17 cellular contexts compared by ENCODE assay signal in the genomic region with DNA sequence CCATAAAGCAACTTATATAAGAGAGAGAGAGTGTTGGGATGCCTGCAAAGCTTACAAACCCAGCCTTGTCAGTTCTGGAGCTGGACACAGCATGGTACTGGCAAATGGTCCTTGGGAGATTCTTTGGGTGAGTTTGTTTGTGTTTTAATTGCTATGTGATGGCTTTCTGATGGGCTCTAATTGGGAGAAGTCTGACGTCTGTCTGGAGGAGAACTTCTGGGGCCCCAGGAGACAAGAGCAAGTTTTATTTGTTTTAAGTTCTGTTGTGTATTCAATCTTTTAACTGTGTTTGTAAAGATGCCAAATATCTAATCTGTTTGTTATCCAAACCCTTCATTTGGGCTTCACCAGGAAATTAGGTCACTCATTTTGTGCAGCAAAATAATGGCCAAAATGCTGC. TPM values are rescaled to one million over a fixed set of nuclear protein-coding genes. Genes with fewer than 3 reads are reported as not detected.
DNase-seq lines count a peak whose midpoint lies in the region; ATAC-seq and TF ChIP-seq lines count a peak whose summit lies in the region.
"Had no signal": no experiment of that assay in that cellular context is flagged by ENCODE, and none has a peak within 500 bp of the region (broad histone marks: within the 10 kb centered on the region; RNA-seq: fewer than 3 reads in every experiment).

No MANE protein-coding gene starts in this region.

- intact Hi-C loops in lower lobe of right lung (cut with DNase I), result loop anchor here (10.0 kb wide), 1 partner anchor 87 kb away; no protein-coding TSS in a partner anchor
- intact Hi-C loops in naive thymus-derived CD4-positive, alpha-beta T cell (cut with micrococcal nuclease), result no loop called here

- H3K4me3 ChIP-seq in AG09309 (ENCODE audit: control insufficient read depth, low read depth, low read length) (no peak overlapping the region), endodermal cell (ENCODE audit: low read length) (peak overlapping the region; percentile 5), lower lobe of right lung (no peak overlapping the region)
- H3K4me3 ChIP-seq in naive thymus-derived CD4-positive, alpha-beta T cell (ENCODE audit: low read length), result no peak overlapping the region
- H3K4me3 ChIP-seq: pancreas, thyroid gland had no signal

- H3K27ac Mint-ChIP-seq in HFFc6 (peak overlapping the region; percentile 84), endodermal cell (no peak overlapping the region)
- H3K27ac Mint-ChIP-seq in naive thymus-derived CD4-positive, alpha-beta T cell, result peak overlapping the region in 1 of 9 donors; percentile 8
- H3K27ac Mint-ChIP-seq: activated CD4-positive, alpha-beta T cell treated with anti-CD3 and anti-CD28 coated beads for 36 hours; activated naive CD4-positive, alpha-beta T cell treated with anti-CD3 and anti-CD28 coated beads, Interleukin-2, amount 50 U/mL, for 72 hours; CD4-positive, CD25-positive, alpha-beta regulatory T cell; T-helper 2 cell treated with Interferon-gamma antibody and Interleukin-4, amounts not matched to agents 5 μg/mL and 100 μg/mL, for 36 hours had no signal

- no peaks in the 10 kb centered on the region for H3K9me3 Mint-ChIP-seq in HFFc6
- H3K9me3 Mint-ChIP-seq in endodermal cell, result no peaks in the 10 kb centered on the region
- H3K9me3 Mint-ChIP-seq in naive thymus-derived CD4-positive, alpha-beta T cell, result no peaks in the 10 kb centered on the region
- H3K9me3 Mint-ChIP-seq: activated naive CD4-positive, alpha-beta T cell treated with anti-CD3 and anti-CD28 coated beads, Interleukin-2, amount 50 U/mL, for 72 hours; T-helper 2 cell treated with Interferon-gamma antibody and Interleukin-4, amounts not matched to agents 5 μg/mL and 100 μg/mL, for 36 hours had no signal

- H3K9me3 ChIP-seq in endodermal cell (ENCODE audit: control insufficient read depth, low read length), result no peaks in the 10 kb centered on the region
- no peaks in the 10 kb centered on the region for H3K9me3 ChIP-seq in lower lobe of right lung
- no peaks in the 10 kb centered on the region for H3K9me3 ChIP-seq in naive thymus-derived CD4-positive, alpha-beta T cell (ENCODE audit: control insufficient read depth in 2 of 3, low read length in 3 of 3)
- H3K9me3 ChIP-seq: pancreas, thyroid gland had no signal

- H3K4me1 Mint-ChIP-seq in HFFc6 (ENCODE audit: low read depth) (peaks cover 39% of the 10 kb centered on the region), endodermal cell (peaks cover 7% of the 10 kb centered on the region)
- H3K4me1 Mint-ChIP-seq in naive thymus-derived CD4-positive, alpha-beta T cell, result peaks cover 0 to 3% (median 0%) of the 10 kb centered on the region in 7 donors
- H3K4me1 Mint-ChIP-seq: activated CD4-positive, alpha-beta T cell treated with anti-CD3 and anti-CD28 coated beads for 36 hours had no signal

- no peaks in the 10 kb centered on the region for H3K36me3 ChIP-seq in endodermal cell (ENCODE audit: control insufficient read depth, insufficient read depth, low read length)
- no peaks in the 10 kb centered on the region for H3K36me3 ChIP-seq in lower lobe of right lung
- no peaks in the 10 kb centered on the region for H3K36me3 ChIP-seq in naive thymus-derived CD4-positive, alpha-beta T cell (ENCODE audit: control insufficient read depth in 2 of 3, insufficient read depth in 3 of 3, low read length in 3 of 3)
- H3K36me3 ChIP-seq: pancreas, thyroid gland had no signal

- H3K27ac ChIP-seq in endodermal cell (ENCODE audit: low read depth, low read length) (no peak overlapping the region), lower lobe of right lung (peak overlapping the region; percentile 25)
- no peak overlapping the region for H3K27ac ChIP-seq in naive thymus-derived CD4-positive, alpha-beta T cell (ENCODE audit: low read depth, low read length)

- no peaks in the 10 kb centered on the region; the same call in 1 of the 2 replicates for H3K27me3 Mint-ChIP-seq in HFFc6 (ENCODE audit: insufficient read depth)
- H3K27me3 Mint-ChIP-seq in endodermal cell (ENCODE audit: insufficient read depth), result peaks cover 2% of the 10 kb centered on the region
- peaks cover 0 to 9% (median 4%) of the 10 kb centered on the region in 5 donors for H3K27me3 Mint-ChIP-seq in naive thymus-derived CD4-positive, alpha-beta T cell
- H3K27me3 Mint-ChIP-seq: activated CD4-positive, alpha-beta T cell treated with anti-CD3 and anti-CD28 coated beads for 36 hours had no signal

- POLR2A ChIA-PET in naive thymus-derived CD4-positive, alpha-beta T cell (lab: Charles Lee), result no interaction called here

- H3K4me3 Mint-ChIP-seq in HFFc6 (peak overlapping the region; percentile 36; the same call in 1 of the 2 replicates), endodermal cell (no peak overlapping the region)
- no peak overlapping the region for H3K4me3 Mint-ChIP-seq in naive thymus-derived CD4-positive, alpha-beta T cell
- H3K4me3 Mint-ChIP-seq: activated CD4-positive, alpha-beta T cell treated with anti-CD3 and anti-CD28 coated beads for 36 hours; CD4-positive, CD25-positive, alpha-beta regulatory T cell; T-helper 2 cell treated with Interferon-gamma antibody and Interleukin-4, amounts not matched to agents 5 μg/mL and 100 μg/mL, for 36 hours had no signal

- TF ChIP-seq CTCF in AG09309 (IDR thresholded peaks at IDR 0.05; ENCODE audit: control insufficient read depth, insufficient read depth, low read depth, low read length, missing control alignments), result no peak
- no peak for TF ChIP-seq CTCF in HFFc6 (IDR thresholded peaks at IDR 0.05)
- TF ChIP-seq CTCF in endodermal cell (conservative IDR thresholded peaks at IDR 0.05), result no peak
- TF ChIP-seq CTCF in lower lobe of right lung (IDR thresholded peaks at IDR 0.05), result no peak
- no peak for TF ChIP-seq CTCF in omental fat pad (IDR thresholded peaks at IDR 0.05)

- H3K9ac ChIP-seq in endodermal cell (ENCODE audit: extremely low read depth, low read length, poor library complexity, severe bottlenecking), result no peak overlapping the region

- DNase-seq in AG09309 (ENCODE audit: low read depth), result peak; percentile 17
- DNase-seq in HFFc6, result peak; percentile 52
- no peak for DNase-seq in endodermal cell
- DNase-seq in lower lobe of right lung, result no peak
- DNase-seq in naive thymus-derived CD4-positive, alpha-beta T cell, result no peak
- no peak for DNase-seq in NCI-H524 treated with DMSO at 0.1 percent for 48 hours (lab: John Stamatoyannopoulos, UW)
- DNase-seq in NCI-H2171 treated with DMSO at 0.1 percent for 48 hours (lab: John Stamatoyannopoulos, UW), result no peak
- no peak for DNase-seq in omental fat pad (ENCODE audit: low spot score)
- DNase-seq: activated CD4-positive, alpha-beta T cell treated with anti-CD3 and anti-CD28 coated beads for 36 hours; activated T-cell treated with anti-CD3 and anti-CD28 coated beads for 4 hours; CD4-positive, CD25-positive, alpha-beta regulatory T cell; NCI-H1436 treated with DMSO at 0.1 percent for 48 hours; pancreas; stimulated activated CD4-positive, alpha-beta T cell treated with anti-CD3 and anti-CD28 coated beads, Interleukin-15, amount 100 ng/mL, for 24 hours; thyroid gland had no signal

- 48 to 50% methylated on average over 1 of the region's 1 CpG for WGBS in endodermal cell (ENCODE audit: insufficient coverage in 1 of 2, insufficient read length in 1 of 2), 2 experiments

- H3K36me3 Mint-ChIP-seq in HFFc6 (ENCODE audit: low read depth) (peaks cover 52% of the 10 kb centered on the region), endodermal cell (ENCODE audit: low read depth) (no peaks in the 10 kb centered on the region)
- no peaks in the 10 kb centered on the region for H3K36me3 Mint-ChIP-seq in naive thymus-derived CD4-positive, alpha-beta T cell
- H3K36me3 Mint-ChIP-seq: activated naive CD4-positive, alpha-beta T cell treated with anti-CD3 and anti-CD28 coated beads, Interleukin-2, amount 50 U/mL, for 72 hours; CD4-positive, CD25-positive, alpha-beta regulatory T cell had no signal

- ATAC-seq in lower lobe of right lung (no peak), omental fat pad (ENCODE audit: low FRiP score) (no peak)
- ATAC-seq in naive thymus-derived CD4-positive, alpha-beta T cell, result no peak
- ATAC-seq: activated CD4-positive, alpha-beta T cell treated with anti-CD3 and anti-CD28 coated beads for 36 hours; activated naive CD4-positive, alpha-beta T cell treated with anti-CD3 and anti-CD28 coated beads, Interleukin-2, amount 50 U/mL, for 72 hours had no signal

- H3K27me3 ChIP-seq in endodermal cell (ENCODE audit: control insufficient read depth, insufficient read depth, low read length, poor library complexity, severe bottlenecking) (no peaks in the 10 kb centered on the region), lower lobe of right lung (ENCODE audit: low read depth) (no peaks in the 10 kb centered on the region)
- H3K27me3 ChIP-seq in naive thymus-derived CD4-positive, alpha-beta T cell (ENCODE audit: control insufficient read depth in 2 of 2, insufficient read depth in 2 of 2, low read length in 2 of 2), result no peaks in the 10 kb centered on the region
- H3K27me3 ChIP-seq: pancreas, thyroid gland had no signal

- CTCF ChIA-PET in naive thymus-derived CD4-positive, alpha-beta T cell (lab: Charles Lee), result interaction anchor here (0.6 to 1.4 kb wide), 2 partner anchors 44 to 91 kb away, joined by 3 read pairs; no protein-coding TSS in a partner anchor

- H3K4me1 ChIP-seq in endodermal cell (ENCODE audit: control insufficient read depth, insufficient read depth, low read length) (no peaks in the 10 kb centered on the region), lower lobe of right lung (peaks cover 48% of the 10 kb centered on the region)
- no peaks in the 10 kb centered on the region for H3K4me1 ChIP-seq in naive thymus-derived CD4-positive, alpha-beta T cell (ENCODE audit: control insufficient read depth in 2 of 2, insufficient read depth in 2 of 2, low read length in 2 of 2)
- H3K4me1 ChIP-seq: pancreas had no signal

RNA-seq across cellular contexts. Expression of gene AFAP1L1, which starts 50.3 kb away (rescaled TPM):
- 1 to 10 TPM; 3.2 to 7.5 (median 5.4) TPM for total RNA-seq in HFFc6 (2021; fragmentation: NEBNext Ultra II Directional; extraction: Animal tissue kit (Norgen Biotek cat#: 25700))
- under 1 TPM; 0.58 to 0.79 TPM for total RNA-seq in endodermal cell
- 1.4 TPM for polyA plus RNA-seq in endodermal cell (2013, experiment 1 of 2)
- polyA plus RNA-seq in endodermal cell (2013, experiment 2 of 2), result 1.3 TPM
- total RNA-seq in lower lobe of right lung, result 26.6 TPM
- under 1 TPM in 3 of 5 experiments, not detected in 2; 0.08 to 0.76 (median 0.49) TPM for total RNA-seq in naive thymus-derived CD4-positive, alpha-beta T cell
- polyA plus RNA-seq in naive thymus-derived CD4-positive, alpha-beta T cell, result 1 to 10 TPM in 1 of 2 donors, under 1 TPM in 1; 0.18 to 1.1 TPM
- 10 to 100 TPM; 44.1 to 58.5 (median 46.9) TPM for total RNA-seq in omental fat pad
- total RNA-seq: CD4-positive, CD25-positive, alpha-beta regulatory T cell had no signal

Comparison
In these comparisons a context has a peak if more than half of its experiments do, and no peak if none do; other contexts are left out.
1. DNase-seq: peak in AG09309 (single experiment) and HFFc6 (single experiment); none in endodermal cell (single experiment), lower lobe of right lung (single experiment), naive thymus-derived CD4-positive, alpha-beta T cell (0 of 9), NCI-H524 treated with DMSO at 0.1 percent for 48 hours (single experiment), NCI-H2171 treated with DMSO at 0.1 percent for 48 hours (single experiment) and omental fat pad (single experiment).